Comparison of ENCODE assay signal across 9 cellular contexts in the genomic region with DNA sequence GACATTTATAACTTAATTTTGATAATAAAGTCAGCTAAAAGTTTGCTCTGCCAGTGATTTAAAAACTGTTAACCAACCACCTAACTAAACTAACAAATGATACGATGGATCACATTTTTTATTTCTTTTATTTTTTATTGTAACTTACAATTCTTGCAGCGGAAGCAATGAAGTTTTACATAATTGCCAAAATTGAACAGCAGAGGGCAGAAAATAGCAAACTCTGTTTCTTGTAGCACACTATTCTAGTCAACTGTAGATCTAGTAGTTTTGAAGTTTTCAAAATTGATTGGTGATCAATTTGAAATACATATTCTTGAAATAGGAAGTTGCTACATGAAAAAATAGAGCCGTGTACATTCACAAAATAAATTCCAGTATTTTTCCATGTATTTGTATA. TPM values are rescaled to one million over a fixed set of nuclear protein-coding genes. Genes with fewer than 3 reads are reported as not detected.
DNase-seq lines count a peak whose midpoint lies in the region; ATAC-seq and TF ChIP-seq lines count a peak whose summit lies in the region.
"Had no signal": no experiment of that assay in that cellular context is flagged by ENCODE, and none has a peak within 500 bp of the region (broad histone marks: within the 10 kb centered on the region; RNA-seq: fewer than 3 reads in every experiment).

No MANE protein-coding gene starts in this region.

- peaks cover 16% of the 10 kb centered on the region for H3K4me1 Mint-ChIP-seq in nephron
- no peaks in the 10 kb centered on the region for H3K4me1 Mint-ChIP-seq in activated CD4-positive, alpha-beta memory T cell treated with anti-CD3 and anti-CD28 coated beads, Interleukin-2, amount 10 ng/mL, durations not matched to agents 7 days and 5 days

- H3K9me3 ChIP-seq in breast epithelium = no peaks in the 10 kb centered on the region

- H3K36me3 ChIP-seq in breast epithelium = no peaks in the 10 kb centered on the region

- H3K27ac ChIP-seq in breast epithelium = no peak overlapping the region

- no peak overlapping the region for H3K4me3 ChIP-seq in breast epithelium

- peaks cover 0 to 16% of the 10 kb centered on the region in 2 donors for H3K27me3 ChIP-seq in breast epithelium

- H3K27ac Mint-ChIP-seq in nephron = no peak overlapping the region
- no peak overlapping the region for H3K27ac Mint-ChIP-seq in activated CD4-positive, alpha-beta memory T cell treated with anti-CD3 and anti-CD28 coated beads, Interleukin-2, amount 10 ng/mL, durations not matched to agents 7 days and 5 days
- H3K27ac Mint-ChIP-seq: activated naive CD4-positive, alpha-beta T cell treated with anti-CD3 and anti-CD28 coated beads, Interleukin-2, amount 50 U/mL, for 72 hours had no signal

- H3K4me3 Mint-ChIP-seq in nephron = no peak overlapping the region
- no peak overlapping the region for H3K4me3 Mint-ChIP-seq in activated CD4-positive, alpha-beta memory T cell treated with anti-CD3 and anti-CD28 coated beads, Interleukin-2, amount 10 ng/mL, durations not matched to agents 7 days and 5 days

- H3K36me3 Mint-ChIP-seq in nephron (ENCODE audit: low read depth) = no peaks in the 10 kb centered on the region
- no peaks in the 10 kb centered on the region for H3K36me3 Mint-ChIP-seq in activated CD4-positive, alpha-beta memory T cell treated with anti-CD3 and anti-CD28 coated beads, Interleukin-2, amount 10 ng/mL, durations not matched to agents 7 days and 5 days (ENCODE audit: low read depth)

- H3K9me3 Mint-ChIP-seq in nephron = no peaks in the 10 kb centered on the region
- peaks cover 5% of the 10 kb centered on the region for H3K9me3 Mint-ChIP-seq in activated CD4-positive, alpha-beta memory T cell treated with anti-CD3 and anti-CD28 coated beads, Interleukin-2, amount 10 ng/mL, durations not matched to agents 7 days and 5 days

- TF ChIP-seq POLR2A in breast epithelium (IDR thresholded peaks at IDR 0.05) = no peak

- DNase-seq in EL = peak; percentile 11
- no peak for DNase-seq in breast epithelium (ENCODE audit: low spot score in 2 of 2)
- no peak for DNase-seq in activated CD4-positive, alpha-beta memory T cell treated with anti-CD3 and anti-CD28 coated beads, Interleukin-2, amount 10 ng/mL, durations not matched to agents 7 days and 5 days
- no peak for DNase-seq in stimulated activated CD4-positive, alpha-beta T cell treated with anti-CD3 and anti-CD28 coated beads, Interleukin-4, amount 100 ng/mL, for 4 hours

- H3K4me1 ChIP-seq in breast epithelium = peaks cover 4 to 5% of the 10 kb centered on the region in 2 donors

- intact Hi-C loops in breast epithelium (cut with DNase I; ENCODE audit: low total_unique reads) = no loop called here

- ATAC-seq in HG03196 (IDR thresholded peaks at IDR 0.05; ENCODE audit: unreplicated experiment) (no peak), HG02571 (IDR thresholded peaks at IDR 0.05; ENCODE audit: unreplicated experiment) (no peak)
- ATAC-seq: activated naive CD4-positive, alpha-beta T cell treated with anti-CD3 and anti-CD28 coated beads, Interleukin-2, amount 50 U/mL, for 72 hours had no signal

- CTCF ChIA-PET in activated CD4-positive, alpha-beta memory T cell treated with anti-CD3 and anti-CD28 coated beads, Interleukin-2, amount 10 ng/mL, durations not matched to agents 7 days and 5 days (lab: Charles Lee) = interaction anchor here (1.1 kb wide), 1 partner anchor 761 kb away, joined by 4 read pairs; no protein-coding TSS in a partner anchor

- H3K27me3 Mint-ChIP-seq in nephron (ENCODE audit: low read depth) = peaks cover 47% of the 10 kb centered on the region
- H3K27me3 Mint-ChIP-seq in activated CD4-positive, alpha-beta memory T cell treated with anti-CD3 and anti-CD28 coated beads, Interleukin-2, amount 10 ng/mL, durations not matched to agents 7 days and 5 days = peaks cover 7% of the 10 kb centered on the region

- TF ChIP-seq CTCF in LNCAP (IDR thresholded peaks at IDR 0.05) (peak; percentile 55), breast epithelium (IDR thresholded peaks at IDR 0.05) (peak in 2 of 3 donors; percentile 30 to 48), nephron (IDR thresholded peaks at IDR 0.05; ENCODE audit: unreplicated experiment in 3 of 3) (peak; percentile 58 to 69 (median 59))

- POLR2A ChIA-PET in activated CD4-positive, alpha-beta memory T cell treated with anti-CD3 and anti-CD28 coated beads, Interleukin-2, amount 10 ng/mL, durations not matched to agents 7 days and 5 days (lab: Charles Lee) = no interaction called here

RNA-seq across cellular contexts. Expression of gene GRIA2, which starts 2.8 kb away (rescaled TPM):
- total RNA-seq in breast epithelium = 1 to 10 TPM in 2 of 3 donors, not detected in 1; 2.3 to 4.8 TPM
- not detected for total RNA-seq in activated CD4-positive, alpha-beta memory T cell treated with anti-CD3 and anti-CD28 coated beads, Interleukin-2, amount 10 ng/mL, durations not matched to agents 7 days and 5 days
- total RNA-seq: activated naive CD4-positive, alpha-beta T cell treated with anti-CD3 and anti-CD28 coated beads, Interleukin-2, amount 50 U/mL, for 72 hours had no signal
